ENCODE assay signal across 15 cellular contexts in the genomic region with DNA sequence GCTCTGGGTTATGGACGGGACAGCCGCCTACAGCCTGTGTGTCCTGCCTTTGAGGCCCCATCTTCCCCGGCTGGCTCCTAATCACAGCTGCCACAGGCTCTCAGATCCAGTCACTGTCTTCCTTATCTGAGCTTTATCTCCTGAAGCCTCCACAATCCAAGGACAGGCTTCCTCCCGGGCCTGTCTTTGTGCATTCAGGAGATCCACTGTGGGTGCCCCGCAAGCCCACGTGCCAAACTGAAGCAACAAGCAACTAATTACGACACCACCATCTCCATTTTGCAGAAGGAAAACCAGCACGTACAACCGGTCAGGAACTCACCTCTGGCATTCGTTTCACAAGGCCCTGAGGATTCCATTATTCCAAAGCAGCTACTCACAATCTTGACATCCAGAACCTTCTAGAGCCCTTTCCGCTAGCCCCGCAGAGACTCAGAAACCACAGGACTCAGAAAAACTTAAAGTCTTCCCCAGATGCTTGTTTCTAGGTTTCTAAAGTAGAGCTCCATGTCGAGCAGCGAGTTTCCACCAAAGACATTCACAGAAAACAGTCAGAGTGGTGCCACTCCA. TPM values are rescaled to one million over a fixed set of nuclear protein-coding genes. Genes with fewer than 3 reads are reported as not detected.
DNase-seq lines count a peak whose midpoint lies in the region; ATAC-seq and TF ChIP-seq lines count a peak whose summit lies in the region.
"Had no signal": no experiment of that assay in that cellular context is flagged by ENCODE, and none has a peak within 500 bp of the region (broad histone marks: within the 10 kb centered on the region; RNA-seq: fewer than 3 reads in every experiment).

No MANE protein-coding gene starts in this region.

- H3K27ac ChIP-seq in dorsolateral prefrontal cortex (peak overlapping the region in 43 of 59 donors; percentile 4 to 99 (median 94)), suprapubic skin (peak overlapping the region; percentile 56), tibial artery (peak overlapping the region in 1 of 2 donors; percentile 19)

- H3K9me3 ChIP-seq in suprapubic skin (no peaks in the 10 kb centered on the region), tibial artery (no peaks in the 10 kb centered on the region)

- H3K4me3 ChIP-seq in dorsolateral prefrontal cortex: no peak overlapping the region
- no peak overlapping the region for H3K4me3 ChIP-seq in suprapubic skin
- no peak overlapping the region for H3K4me3 ChIP-seq in tibial artery

- H3K9me3 Mint-ChIP-seq in activated T-cell treated with anti-CD3 and anti-CD28 coated beads, Interleukin-2, amount 50 U/mL, for 72 hours: no peaks in the 10 kb centered on the region
- H3K9me3 Mint-ChIP-seq in activated T-cell treated with anti-CD3 and anti-CD28 coated beads, Interleukin-2, amount 50 U/mL, for 24 hours: no peaks in the 10 kb centered on the region
- H3K9me3 Mint-ChIP-seq: activated naive CD4-positive, alpha-beta T cell treated with anti-CD3 and anti-CD28 coated beads for 36 hours had no signal

- no peak for ATAC-seq in activated T-cell treated with anti-CD3 and anti-CD28 coated beads, Interleukin-2, amount 50 U/mL, for 72 hours (replicated peaks in 1 of 2)
- ATAC-seq in GM21381 (IDR thresholded peaks at IDR 0.05; ENCODE audit: unreplicated experiment): no peak
- ATAC-seq: left cardiac atrium had no signal

- no peak overlapping the region for H3K4me3 Mint-ChIP-seq in activated T-cell treated with anti-CD3 and anti-CD28 coated beads, Interleukin-2, amount 50 U/mL, for 72 hours
- H3K4me3 Mint-ChIP-seq in activated T-cell treated with anti-CD3 and anti-CD28 coated beads, Interleukin-2, amount 50 U/mL, for 24 hours: no peak overlapping the region
- H3K4me3 Mint-ChIP-seq: activated naive CD4-positive, alpha-beta T cell treated with anti-CD3 and anti-CD28 coated beads for 36 hours had no signal

- TF ChIP-seq POLR2A in suprapubic skin (IDR thresholded peaks at IDR 0.05): no peak

- H3K27ac Mint-ChIP-seq in activated T-cell treated with anti-CD3 and anti-CD28 coated beads, Interleukin-2, amount 50 U/mL, for 72 hours: peak overlapping the region; percentile 27
- no peak overlapping the region for H3K27ac Mint-ChIP-seq in activated T-cell treated with anti-CD3 and anti-CD28 coated beads, Interleukin-2, amount 50 U/mL, for 24 hours
- H3K27ac Mint-ChIP-seq: activated naive CD4-positive, alpha-beta T cell treated with anti-CD3 and anti-CD28 coated beads for 36 hours had no signal

- DNase-seq in activated T-cell treated with anti-CD3 and anti-CD28 coated beads, Interleukin-2, amount 50 U/mL, for 72 hours: no peak
- DNase-seq in activated T-cell treated with anti-CD3 and anti-CD28 coated beads, Interleukin-2, amount 50 U/mL, for 24 hours: no peak
- DNase-seq in MV-4-11 (lab: John Stamatoyannopoulos, UW) (peak; percentile 61), dorsolateral prefrontal cortex (no peak), suprapubic skin (ENCODE audit: low spot score in 2 of 2) (no peak), tibial artery (no peak), retina (no peak)
- DNase-seq: ACHN; activated naive CD4-positive, alpha-beta T cell treated with anti-CD3 and anti-CD28 coated beads for 36 hours; hippocampal formation; left cardiac atrium; NCI-H2081; NCI-H774; T-helper 9 cell had no signal

- intact Hi-C loops in dorsolateral prefrontal cortex (cut with DNase I) (no loop called here), tibial artery (cut with DNase I; ENCODE audit: low total_unique reads) (no loop called here)

- 81% methylated on average over 11 of the region's 14 CpGs for WGBS in suprapubic skin

- no peaks in the 10 kb centered on the region for H3K36me3 ChIP-seq in suprapubic skin
- H3K36me3 ChIP-seq in tibial artery: no peaks in the 10 kb centered on the region

- H3K27me3 ChIP-seq in dorsolateral prefrontal cortex (no peaks in the 10 kb centered on the region), suprapubic skin (no peaks in the 10 kb centered on the region), tibial artery (no peaks in the 10 kb centered on the region)

- peaks cover 4 to 18% of the 10 kb centered on the region in 2 donors for H3K36me3 Mint-ChIP-seq in activated T-cell treated with anti-CD3 and anti-CD28 coated beads, Interleukin-2, amount 50 U/mL, for 72 hours (ENCODE audit: insufficient read depth in 2 of 2)
- H3K36me3 Mint-ChIP-seq in activated T-cell treated with anti-CD3 and anti-CD28 coated beads, Interleukin-2, amount 50 U/mL, for 24 hours (ENCODE audit: low read depth): peaks cover 68% of the 10 kb centered on the region

- H3K4me1 ChIP-seq in suprapubic skin: peaks cover 86% of the 10 kb centered on the region
- peaks cover 0 to 56% (median 34%) of the 10 kb centered on the region in 4 donors for H3K4me1 ChIP-seq in tibial artery

- no peak for TF ChIP-seq EP300 in suprapubic skin (IDR thresholded peaks at IDR 0.05)

- H3K4me1 Mint-ChIP-seq in activated T-cell treated with anti-CD3 and anti-CD28 coated beads, Interleukin-2, amount 50 U/mL, for 72 hours (ENCODE audit: low read depth): peaks cover 66% of the 10 kb centered on the region
- H3K4me1 Mint-ChIP-seq in activated T-cell treated with anti-CD3 and anti-CD28 coated beads, Interleukin-2, amount 50 U/mL, for 24 hours (ENCODE audit: low read depth): peaks cover 82% of the 10 kb centered on the region

- TF ChIP-seq CTCF in dorsolateral prefrontal cortex (IDR thresholded peaks at IDR 0.05 in 54 of 56, conservative IDR thresholded peaks at IDR 0.05 in 2 of 56; ENCODE audit: low read depth in 1 of 56, partially characterized antibody in 56 of 56) (no peak), suprapubic skin (IDR thresholded peaks at IDR 0.05) (no peak), tibial artery (IDR thresholded peaks at IDR 0.05) (no peak)

- H3K27me3 Mint-ChIP-seq in activated T-cell treated with anti-CD3 and anti-CD28 coated beads, Interleukin-2, amount 50 U/mL, for 72 hours (ENCODE audit: low read depth): no peaks in the 10 kb centered on the region
- no peaks in the 10 kb centered on the region for H3K27me3 Mint-ChIP-seq in activated T-cell treated with anti-CD3 and anti-CD28 coated beads, Interleukin-2, amount 50 U/mL, for 24 hours

RNA-seq across cellular contexts. Expression of a gene that starts 14.0 kb away (rescaled TPM):
- total RNA-seq in activated T-cell treated with anti-CD3 and anti-CD28 coated beads, Interleukin-2, amount 50 U/mL, for 72 hours: 10 to 100 TPM; 59.9 to 66.2 TPM
- total RNA-seq in dorsolateral prefrontal cortex (10 to 100 TPM in 85 of 120 experiments, 1 to 10 TPM in 35; 5.1 to 41.5 (median 12.5) TPM), suprapubic skin (10 to 100 TPM in 2 of 4 donors, 1 to 10 TPM in 2; 9.1 to 21.4 (median 12.8) TPM)

RNA-seq across cellular contexts. Expression of a gene that starts 32.4 kb away (rescaled TPM):
- total RNA-seq in activated T-cell treated with anti-CD3 and anti-CD28 coated beads, Interleukin-2, amount 50 U/mL, for 72 hours: 10 to 100 TPM; 23.1 to 26.3 TPM
- total RNA-seq in dorsolateral prefrontal cortex (10 to 100 TPM; 17.9 to 48.1 (median 33.3) TPM), suprapubic skin (10 to 100 TPM; 19.8 to 42.1 (median 33.7) TPM)
